Comparison of ENCODE assay signal across 1 cellular context in the genomic region with DNA sequence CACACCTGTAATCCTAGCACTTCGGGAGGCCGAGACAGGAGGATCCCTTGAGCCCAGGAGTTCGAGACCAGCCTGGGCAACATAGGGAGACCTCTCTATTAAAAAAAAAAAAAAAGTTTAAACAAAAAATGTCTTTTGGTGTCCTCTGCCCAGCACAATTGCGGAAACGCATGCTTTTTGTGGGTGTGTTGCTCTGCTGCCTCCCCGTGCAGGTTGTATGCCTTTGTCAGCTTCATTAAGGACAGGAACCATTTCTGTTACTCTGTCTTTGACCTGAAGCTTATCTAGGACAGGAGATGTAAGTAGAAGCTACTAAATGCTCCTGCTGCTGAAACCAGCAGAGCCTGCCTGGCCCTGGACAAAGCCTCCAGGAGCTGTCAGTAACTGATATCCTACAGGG.
TF ChIP-seq lines count a peak whose summit lies in the region.

No MANE protein-coding gene starts in this region.

TF ChIP-seq in GM23338, 12 proteins besides CTCF, POLR2A, EP300 and RAD21 (continued from another document):
- TF ChIP-seq REST (IDR thresholded peaks at IDR 0.05; ENCODE audit: unreplicated experiment) (no peak), EZH2 (IDR thresholded peaks at IDR 0.05; ENCODE audit: low read depth, unreplicated experiment) (no peak), POLR2AphosphoS5 (IDR thresholded peaks at IDR 0.05; ENCODE audit: low read depth) (no peak), EZH2phosphoT487 (IDR thresholded peaks at IDR 0.05; ENCODE audit: unreplicated experiment) (no peak), ZNF114 (CRISPR knock-in tag; IDR thresholded peaks at IDR 0.05) (no peak), CREB1 (CRISPR knock-in tag; IDR thresholded peaks at IDR 0.05; ENCODE audit: low read depth) (no peak)
